ENCODE assay signal across 17 cellular contexts in the genomic region with DNA sequence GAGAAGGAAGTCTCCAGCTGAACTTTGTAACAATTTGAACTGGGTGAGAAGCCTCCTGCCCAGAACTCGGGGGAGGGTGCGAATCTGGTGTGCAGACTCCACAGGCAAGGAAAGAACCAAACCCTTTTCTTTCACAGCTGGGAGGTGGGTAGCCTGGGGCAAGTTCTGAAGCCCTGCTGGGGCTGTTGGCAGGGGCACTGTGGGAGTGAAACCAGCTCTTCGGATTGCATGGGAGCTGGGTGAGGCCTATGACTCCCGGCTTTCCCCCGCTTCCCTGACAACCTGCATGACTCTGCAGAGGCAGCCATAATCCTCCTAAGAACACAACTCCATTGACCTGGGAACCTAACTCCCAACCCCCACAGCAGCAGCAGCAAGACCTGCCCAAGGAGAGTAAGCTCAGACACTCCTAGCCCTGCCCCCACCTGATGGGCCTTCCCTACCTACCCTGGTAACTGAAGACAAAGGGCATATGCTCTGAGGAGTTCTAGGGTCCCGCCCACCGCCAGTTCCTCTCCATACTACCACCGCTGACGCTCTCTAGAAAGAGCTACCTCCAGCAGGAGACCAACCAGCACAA.
"Had no signal": no experiment of that assay in that cellular context is flagged by ENCODE, and none has a peak within 500 bp of the region (broad histone marks: within the 10 kb centered on the region; RNA-seq: fewer than 3 reads in every experiment).

No MANE protein-coding gene starts in this region.

- H3K4me3 ChIP-seq: lung, right atrium auricular region, tibial artery had no signal

- H3K9me3 ChIP-seq: right atrium auricular region, tibial artery had no signal

- H3K4me3 Mint-ChIP-seq: activated CD8-positive, alpha-beta T cell treated with anti-CD3 and anti-CD28 coated beads for 36 hours; activated naive CD4-positive, alpha-beta T cell treated with anti-CD3 and anti-CD28 coated beads, Interleukin-2, amount 50 U/mL, for 24 hours; activated T-cell treated with anti-CD3 and anti-CD28 coated beads, Interleukin-2, amount 50 U/mL, for 4 hours; natural killer cell; stimulated activated naive B cell treated with anti-CD40 and anti-IgM and Interleukin-4, amounts not matched to agents 10 μg/mL and 1 μg/mL and 100 μg/mL, for 72 hours had no signal

- H3K36me3 ChIP-seq: right atrium auricular region, tibial artery had no signal

- H3K36me3 Mint-ChIP-seq: natural killer cell had no signal

- H3K9me3 Mint-ChIP-seq: activated naive CD4-positive, alpha-beta T cell treated with anti-CD3 and anti-CD28 coated beads, Interleukin-2, amount 50 U/mL, for 24 hours; natural killer cell had no signal

- H3K27ac ChIP-seq: right atrium auricular region, tibial artery had no signal

- H3K4me1 Mint-ChIP-seq: activated naive CD4-positive, alpha-beta T cell treated with anti-CD3 and anti-CD28 coated beads, Interleukin-2, amount 50 U/mL, for 24 hours; natural killer cell; stimulated activated naive B cell treated with anti-CD40 and anti-IgM and Interleukin-4, amounts not matched to agents 10 μg/mL and 1 μg/mL and 100 μg/mL, for 72 hours had no signal

- H3K27me3 ChIP-seq: right atrium auricular region, tibial artery had no signal

- H3K4me1 ChIP-seq: right atrium auricular region, tibial artery had no signal

- H3K27ac Mint-ChIP-seq: activated CD8-positive, alpha-beta T cell treated with anti-CD3 and anti-CD28 coated beads for 36 hours; activated naive CD4-positive, alpha-beta T cell treated with anti-CD3 and anti-CD28 coated beads, Interleukin-2, amount 50 U/mL, for 24 hours; natural killer cell; stimulated activated naive B cell treated with anti-CD40 and anti-IgM and Interleukin-4, amounts not matched to agents 10 μg/mL and 1 μg/mL and 100 μg/mL, for 72 hours had no signal

- H3K27me3 Mint-ChIP-seq: activated CD8-positive, alpha-beta T cell treated with anti-CD3 and anti-CD28 coated beads for 36 hours; activated naive CD4-positive, alpha-beta T cell treated with anti-CD3 and anti-CD28 coated beads, Interleukin-2, amount 50 U/mL, for 24 hours; stimulated activated naive B cell treated with anti-CD40 and anti-IgM and Interleukin-4, amounts not matched to agents 10 μg/mL and 1 μg/mL and 100 μg/mL, for 72 hours had no signal

- ATAC-seq: activated CD8-positive, alpha-beta T cell treated with anti-CD3 and anti-CD28 coated beads for 36 hours; activated T-cell treated with anti-CD3 and anti-CD28 coated beads, Interleukin-2, amount 50 U/mL, for 4 hours; natural killer cell; stimulated activated naive B cell treated with anti-CD40 and anti-IgM and Interleukin-4, amounts not matched to agents 10 μg/mL and 1 μg/mL and 100 μg/mL, for 72 hours had no signal

- DNase-seq: activated CD4-positive, alpha-beta T cell treated with anti-CD3 and anti-CD28 coated beads for 4 hours; activated CD8-positive, alpha-beta T cell treated with anti-CD3 and anti-CD28 coated beads for 36 hours; activated effector memory CD4-positive, alpha-beta T cell treated with anti-CD3 and anti-CD28 coated beads, Interleukin-2, amount 50 U/mL, for 16 hours; activated T-cell treated with anti-CD3 and anti-CD28 coated beads, Interleukin-2, amount 50 U/mL, for 4 hours; foreskin fibroblast; head of caudate nucleus; left cardiac atrium; natural killer cell; nucleus accumbens; posterior cingulate gyrus; stimulated activated CD4-positive, alpha-beta T cell treated with anti-CD3 and anti-CD28 coated beads, Interleukin-2, amount 100 ng/mL, for 48 hours; stimulated activated naive B cell treated with anti-CD40 and anti-IgM and Interleukin-4, amounts not matched to agents 10 μg/mL and 1 μg/mL and 100 μg/mL, for 72 hours; T-helper 9 cell; tibial artery had no signal
